In genomic region chr9:39078621-39079256, GRCh38 we compare ENCODE assay signal across 8 cellular contexts.
DNase-seq lines count a peak whose midpoint lies in the region; ATAC-seq, FAIRE-seq and TF ChIP-seq lines count a peak whose summit lies in the region.
"Not testable (repeated sequence)": the region's sequence is repeated elsewhere in the genome, so short reads cannot be mapped to it uniquely, and the experiment has no call there.

No MANE protein-coding gene starts in this region.

- H2BK12ac ChIP-seq in neuronal stem cell (ENCODE audit: low read length) = not testable (repeated sequence)

- not testable (repeated sequence) for H4K91ac ChIP-seq in neuronal stem cell (ENCODE audit: low read depth, low read length, poor library complexity)

- H3K9me3 ChIP-seq in RWPE2 (ENCODE audit: severe bottlenecking); neuronal stem cell (replicated peaks in 1 of 2; ENCODE audit: control insufficient read depth in 2 of 2, insufficient read depth in 1 of 2, low read depth in 1 of 2, low read length in 2 of 2); stomach: not testable (repeated sequence)

- H3K18ac ChIP-seq in neuronal stem cell (ENCODE audit: low read length) = not testable (repeated sequence)

- peak overlapping the region; percentile 21 for H3K9ac ChIP-seq in neuronal stem cell (ENCODE audit: low read depth, low read length, poor library complexity)

- ATAC-seq in HG02759 (IDR thresholded peaks at IDR 0.05; ENCODE audit: unreplicated experiment) (peak; percentile 63), RWPE2 (ENCODE audit: low read depth) (peak; percentile 89), Right ventricle myocardium inferior (peak; percentile 82)

- not testable (repeated sequence) for H3K23ac ChIP-seq in neuronal stem cell (ENCODE audit: low read depth, low read length, poor library complexity)

- H3K4me1 ChIP-seq in RWPE2 (ENCODE audit: insufficient read depth, poor library complexity, severe bottlenecking); neuronal stem cell (ENCODE audit: control insufficient read depth in 2 of 2, insufficient read depth in 1 of 2, low read depth in 1 of 2, low read length in 2 of 2); stomach: not testable (repeated sequence)

- H4K8ac ChIP-seq in neuronal stem cell (ENCODE audit: low read depth, low read length) = not testable (repeated sequence)

- H3K27me3 ChIP-seq in RWPE2 (ENCODE audit: insufficient read depth, poor library complexity, severe bottlenecking); bronchial epithelial cell (ENCODE audit: control insufficient read depth, insufficient read depth, low read length); neuronal stem cell (ENCODE audit: control insufficient read depth in 3 of 3, insufficient read depth in 3 of 3, low read depth in 1 of 3, low read length in 3 of 3); stomach: not testable (repeated sequence)

- H3K79me1 ChIP-seq in neuronal stem cell (ENCODE audit: low read depth, low read length) = not testable (repeated sequence)

- H3K4me3 ChIP-seq in RWPE2 (ENCODE audit: severe bottlenecking) = not testable (repeated sequence)
- H3K4me3 ChIP-seq in bronchial epithelial cell (ENCODE audit: low read depth, low read length) (peak overlapping the region; percentile 41), neuronal stem cell (ENCODE audit: low read length in 2 of 2) (peak overlapping the region in 1 of 2 donors; percentile 46), stomach (peak overlapping the region in 1 of 4 donors; percentile 33)

- H3K4me2 ChIP-seq in neuronal stem cell (ENCODE audit: insufficient read depth, low read length, poor library complexity, severe bottlenecking) = peak overlapping the region; percentile 54

- H2AFZ ChIP-seq in neuronal stem cell (ENCODE audit: low read length) = not testable (repeated sequence)

- not testable (repeated sequence) for H2AK5ac ChIP-seq in neuronal stem cell (ENCODE audit: low read depth, low read length)

- not testable (repeated sequence) for H2BK120ac ChIP-seq in neuronal stem cell (ENCODE audit: low read depth, low read length)

- H3K14ac ChIP-seq in neuronal stem cell (ENCODE audit: low read length) = not testable (repeated sequence)

- H3K36me3 ChIP-seq in RWPE2 (ENCODE audit: low read depth); bronchial epithelial cell (ENCODE audit: control insufficient read depth, insufficient read depth, low read length); neuronal stem cell (replicated peaks in 1 of 2; ENCODE audit: control insufficient read depth in 2 of 2, insufficient read depth in 2 of 2, low read length in 2 of 2); stomach: not testable (repeated sequence)

- H3K4ac ChIP-seq in neuronal stem cell (ENCODE audit: low read length) = not testable (repeated sequence)

- not testable (repeated sequence) for H2BK15ac ChIP-seq in neuronal stem cell (ENCODE audit: low read length)

- WGBS in neuronal stem cell (ENCODE audit: extremely low coverage in 2 of 2, insufficient read length in 2 of 2, insufficient replicate concordance in 1 of 2), 2 donors = no CpG with 5 or more reads among the region's 49 CpGs
- WGBS in stomach, 5 donors = 8 to 14% (median 10%) methylated on average over 23 to 49 of the region's 49 CpGs

- intact Hi-C loops in Right ventricle myocardium inferior (cut with DNase I); stomach (cut with DNase I; ENCODE audit: low total_unique reads): not testable (repeated sequence)

- TF ChIP-seq POLR2A in stomach (IDR thresholded peaks at IDR 0.05) = not testable (repeated sequence)

- H2BK5ac ChIP-seq in neuronal stem cell (ENCODE audit: low read length) = not testable (repeated sequence)

- DNase-seq in ELF-1 (ENCODE audit: low read depth, low spot score) (peak; percentile 44), bronchial epithelial cell (ENCODE audit: low read depth) (peak; percentile 8), Right ventricle myocardium inferior (ENCODE audit: missing footprints) (peak; percentile 70), kidney tubule cell (ENCODE audit: low spot score) (peak; percentile 42), stomach (peak; percentile 49)
- not testable (repeated sequence) for DNase-seq in RWPE2 (ENCODE audit: low spot score); neuronal stem cell (ENCODE audit: low spot score)

- FAIRE-seq in bronchial epithelial cell (lab: Jason Lieb, UNC) = not testable (repeated sequence)

- TF ChIP-seq EP300 in stomach (IDR thresholded peaks at IDR 0.05) = not testable (repeated sequence)

- peak; percentile 22 for TF ChIP-seq CTCF in RWPE2 (IDR thresholded peaks at IDR 0.05; ENCODE audit: poor library complexity, severe bottlenecking)
- peak; percentile 38 for TF ChIP-seq CTCF in bronchial epithelial cell (IDR thresholded peaks at IDR 0.05; ENCODE audit: insufficient read depth, low read length, severe bottlenecking)
- TF ChIP-seq CTCF in stomach (IDR thresholded peaks at IDR 0.05) = peak in 1 of 7 experiments; percentile 35

- H3K27ac ChIP-seq in RWPE2 (ENCODE audit: poor library complexity, severe bottlenecking); neuronal stem cell (replicated peaks; ENCODE audit: low read length); stomach: not testable (repeated sequence)
